2 cellular contexts compared by ENCODE assay signal in genomic region chr20:4864292-4864691, GRCh38.
TF ChIP-seq lines count a peak whose summit lies in the region.

No MANE protein-coding gene starts in this region.

TF ChIP-seq in A549, 52 proteins besides CTCF, POLR2A, EP300 and RAD21:
- TF ChIP-seq NPAS2 (CRISPR knock-in tag; IDR thresholded peaks at IDR 0.05; ENCODE audit: borderline replicate concordance) (no peak), KDM5A (IDR thresholded peaks at IDR 0.05) (no peak)

TF ChIP-seq in IMR-90, 13 proteins besides CTCF, POLR2A, EP300 and RAD21:
- TF ChIP-seq ELK1 (IDR thresholded peaks at IDR 0.05; ENCODE audit: borderline replicate concordance, low read depth, low read length) = no peak
- no peak for TF ChIP-seq NFE2L2 (IDR thresholded peaks at IDR 0.05; ENCODE audit: low read depth, low read length)
TF ChIP-seq in IMR-90: peak in this region for 0.
